In genomic region chr1:154404984-154405761, GRCh38 we compare ENCODE assay signal across 8 cellular contexts. TPM values are rescaled to one million over a fixed set of nuclear protein-coding genes. Genes with fewer than 3 reads are reported as not detected.
A peak's percentile ranks its signal among the peaks of the same experiment; 100 is the strongest.
DNase-seq lines count a peak whose midpoint lies in the region.

Gene IL6R (plus strand): TSS chr1:154405343. CDS start chr1:154405630, 287 bp downstream.

- DNase-seq in DMS53 (lab: John Stamatoyannopoulos, UW) (peak; percentile 96), GOT3 (lab: John Stamatoyannopoulos, UW) (peak; percentile 70), NCI-H2107 treated with DMSO at 0.1 percent for 48 hours (lab: John Stamatoyannopoulos, UW; ENCODE audit: unreplicated experiment) (peak; percentile 7), dermis microvascular lymphatic vessel endothelial cell (ENCODE audit: low read depth in 2 of 2) (peak; percentile 84 to 93), left kidney (ENCODE audit: low read depth, low spot score) (peak; percentile 89), GM19240 (ENCODE audit: insufficient read length, low spot score) (no peak)
- DNase-seq in activated CD4-positive, alpha-beta T cell treated with anti-CD3 and anti-CD28 coated beads for 48 hours, result peak; percentile 74
- DNase-seq in stimulated activated CD4-positive, alpha-beta T cell treated with anti-CD3 and anti-CD28 coated beads, Interleukin-1b, Interleukin-23, amount 100 ng/mL, for 24 hours (ENCODE audit: low read depth in 4 of 4, low spot score in 1 of 4), result peak in 3 of 4 experiments; percentile 38 to 60 (median 52)

RNA-seq across cellular contexts. Expression of gene IL6R, which starts in this region (rescaled TPM):
- 11.3 and 12.7 TPM in 2 replicates for total RNA-seq in dermis microvascular lymphatic vessel endothelial cell
